Comparison of ENCODE assay signal across 9 cellular contexts in the genomic region with DNA sequence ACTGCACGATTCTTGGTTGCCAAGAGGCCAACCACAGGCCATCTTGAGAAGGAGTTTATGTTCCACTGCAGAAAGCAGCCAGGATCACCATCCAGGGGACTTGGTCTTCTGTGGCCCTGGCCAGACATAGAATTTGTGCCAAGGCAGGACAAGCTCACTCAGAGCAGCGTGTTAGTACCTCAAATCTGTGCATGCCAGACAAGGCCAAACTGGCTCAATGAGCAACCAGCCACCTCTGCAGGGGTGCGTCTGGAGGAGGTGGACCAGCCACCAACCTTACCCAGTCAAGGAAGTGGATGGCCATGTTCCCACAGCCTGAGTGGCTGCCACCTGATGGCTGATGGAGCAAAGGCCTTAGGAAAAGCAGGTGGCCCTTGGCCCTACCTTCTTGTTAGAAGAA. TPM values are rescaled to one million over a fixed set of nuclear protein-coding genes. Genes with fewer than 3 reads are reported as not detected.
"Had no signal": no experiment of that assay in that cellular context is flagged by ENCODE, and none has a peak within 500 bp of the region (broad histone marks: within the 10 kb centered on the region; RNA-seq: fewer than 3 reads in every experiment).

No MANE protein-coding gene starts in this region.

RNA-seq across cellular contexts. Expression of gene POTEM, which starts 48.0 kb away (rescaled TPM):
- total RNA-seq: NCI-H460, PC-3, PC-9, Peyer's patch, Right ventricle myocardium inferior, Right ventricle myocardium superior, RPMI7951, SJCRH30, SJSA1 had no signal
